In genomic region chr18:63161728-63162195, GRCh38 we compare ENCODE assay signal across 9 cellular contexts.
DNase-seq lines count a peak whose midpoint lies in the region; ATAC-seq and TF ChIP-seq lines count a peak whose summit lies in the region.
"Had no signal": no experiment of that assay in that cellular context is flagged by ENCODE, and none has a peak within 500 bp of the region (broad histone marks: within the 10 kb centered on the region; RNA-seq: fewer than 3 reads in every experiment).

No MANE protein-coding gene starts in this region.

- H3K4me3 ChIP-seq in choroid plexus epithelial cell (ENCODE audit: low read depth, low read length), result no peak overlapping the region
- H3K4me3 ChIP-seq: SK-N-MC had no signal

- no peaks in the 10 kb centered on the region for H3K36me3 Mint-ChIP-seq in mesothelial cell of epicardium

- H3K27ac Mint-ChIP-seq in mesothelial cell of epicardium, result peak overlapping the region; percentile 82

- in situ Hi-C loops in KBM-7 (cut with MboI; ENCODE audit: low pct_unique_long_range_greater_than_20kb, low sequenced_read_pairs), result no loop called here

- peak; percentile 59 for DNase-seq in DMS153 (lab: John Stamatoyannopoulos, UW)
- peak; percentile 61 for DNase-seq in KBM-7
- DNase-seq in activated CD4-positive, alpha-beta T cell treated with anti-CD3 and anti-CD28 coated beads for 24 hours (ENCODE audit: low read depth in 2 of 2), result peak; percentile 59 to 71
- DNase-seq in choroid plexus epithelial cell (ENCODE audit: low read depth), result peak; percentile 96
- no peak for DNase-seq in mesothelial cell of epicardium (ENCODE audit: low spot score in 2 of 2, unreplicated experiment in 2 of 2)
- peak; percentile 56 to 58 for DNase-seq in stimulated activated CD8-positive, alpha-beta memory T cell treated with anti-CD3 and anti-CD28 coated beads, Interleukin-7, amount 100 ng/mL, for 1 hour (ENCODE audit: low read depth in 2 of 2)
- no peak for DNase-seq in SK-N-DZ (ENCODE audit: low spot score)

- no peak overlapping the region for H3K4me3 Mint-ChIP-seq in mesothelial cell of epicardium

- H3K9me3 Mint-ChIP-seq in mesothelial cell of epicardium, result no peaks in the 10 kb centered on the region

- TF ChIP-seq CTCF in choroid plexus epithelial cell (conservative IDR thresholded peaks at IDR 0.05; ENCODE audit: low read depth, low read length) (no peak), mesothelial cell of epicardium (IDR thresholded peaks at IDR 0.05; ENCODE audit: unreplicated experiment) (no peak)

- peaks cover 46% of the 10 kb centered on the region for H3K4me1 Mint-ChIP-seq in mesothelial cell of epicardium

- H3K27me3 Mint-ChIP-seq in mesothelial cell of epicardium (ENCODE audit: low read depth), result no peaks in the 10 kb centered on the region

- ATAC-seq in GM21447 (IDR thresholded peaks at IDR 0.05; ENCODE audit: unreplicated experiment), result peak; percentile 46

Comparison
In these comparisons a context has a peak if more than half of its experiments do, and no peak if none do; other contexts are left out.
1. DNase-seq: peak in DMS153 (single experiment), KBM-7 (single experiment), activated CD4-positive, alpha-beta T cell treated with anti-CD3 and anti-CD28 coated beads for 24 hours (2 of 2), choroid plexus epithelial cell (single experiment) and stimulated activated CD8-positive, alpha-beta memory T cell treated with anti-CD3 and anti-CD28 coated beads, Interleukin-7, amount 100 ng/mL, for 1 hour (2 of 2); none in mesothelial cell of epicardium (0 of 2) and SK-N-DZ (single experiment).